Comparison of ENCODE assay signal across 9 cellular contexts in genomic region chr6:105835373-105835772, GRCh38.
A peak's percentile ranks its signal among the peaks of the same experiment; 100 is the strongest.
DNase-seq lines count a peak whose midpoint lies in the region; ATAC-seq and TF ChIP-seq lines count a peak whose summit lies in the region.
"Had no signal": no experiment of that assay in that cellular context is flagged by ENCODE, and none has a peak within 500 bp of the region (broad histone marks: within the 10 kb centered on the region; RNA-seq: fewer than 3 reads in every experiment).

No MANE protein-coding gene starts in this region.

- TF ChIP-seq CTCF in AG04450 (IDR thresholded peaks at IDR 0.05; ENCODE audit: low read depth, low read length) (peak; percentile 54), GM12873 (IDR thresholded peaks at IDR 0.05; ENCODE audit: insufficient read depth, low read depth, low read length, missing control alignments) (peak; percentile 47), RWPE1 (conservative IDR thresholded peaks at IDR 0.05; ENCODE audit: low read depth) (no peak), foreskin fibroblast (IDR thresholded peaks at IDR 0.05; ENCODE audit: low read depth, low read length) (peak; percentile 36)

- H3K27ac ChIP-seq in AG04450 (ENCODE audit: low read depth, low read length) (no peak overlapping the region), RWPE1 (no peak overlapping the region)

- no peak for ATAC-seq in activated CD4-positive, CD25-positive, alpha-beta regulatory T cell treated with anti-CD3 and anti-CD28 coated beads, Interleukin-2, amount 50 U/mL, for 24 hours

- H3K9me3 ChIP-seq in AG04450 (ENCODE audit: control insufficient read depth, insufficient read depth, low read length) = no peaks in the 10 kb centered on the region

- H3K27me3 ChIP-seq in AG04450 (ENCODE audit: control insufficient read depth, insufficient read depth, low read length) = no peaks in the 10 kb centered on the region

- no peak for DNase-seq in AG04450 (ENCODE audit: low read depth, low spot score)
- DNase-seq in RWPE1 (ENCODE audit: low spot score) = peak; percentile 11
- DNase-seq in foreskin fibroblast = peak in 1 of 2 donors; percentile 27
- DNase-seq in GM19240 (ENCODE audit: insufficient read length, low spot score) = no peak
- DNase-seq in NCI-H774 (lab: John Stamatoyannopoulos, UW) = no peak
- no peak for DNase-seq in AML-193 (lab: John Stamatoyannopoulos, UW)
- DNase-seq: NCI-H2029 had no signal

- H3K4me3 ChIP-seq in AG04450 (ENCODE audit: low read depth, low read length) (no peak overlapping the region), foreskin fibroblast (ENCODE audit: low read depth in 1 of 2, low read length in 2 of 2) (no peak overlapping the region)

- POLR2A ChIA-PET in AG04450 (lab: Yijun Ruan, JAX) = interaction anchor here (0.7 kb wide), 1 partner anchor 47 kb away, joined by 4 read pairs; no protein-coding TSS in a partner anchor
- POLR2A ChIA-PET in RWPE1 (lab: Yijun Ruan, JAX; ENCODE audit: low non-redundant PET) = no interaction called here

- CTCF ChIA-PET in AG04450 (lab: Charles Lee) = interaction anchor here (0.8 to 1.8 kb wide), 8 partner anchors 9 to 403 kb away, joined by 3 to 12 read pairs (median 5); no protein-coding TSS in a partner anchor
- CTCF ChIA-PET in RWPE1 (lab: Yijun Ruan, JAX) = interaction anchor here (0.5 to 0.7 kb wide), 3 partner anchors 237 to 513 kb away, joined by 3 to 4 read pairs (median 3); no protein-coding TSS in a partner anchor
